ENCODE assay signal across 17 cellular contexts in genomic region chr7:69759373-69759772, GRCh38.
A peak's percentile ranks its signal among the peaks of the same experiment; 100 is the strongest.
DNase-seq lines count a peak whose midpoint lies in the region; ATAC-seq and TF ChIP-seq lines count a peak whose summit lies in the region.
"Had no signal": no experiment of that assay in that cellular context is flagged by ENCODE, and none has a peak within 500 bp of the region (broad histone marks: within the 10 kb centered on the region; RNA-seq: fewer than 3 reads in every experiment).

No MANE protein-coding gene starts in this region.

- H3K9ac ChIP-seq in OCI-LY1 (ENCODE audit: low read length) = no peak overlapping the region
- H3K9ac ChIP-seq: BLaER1 treated with 17β-estradiol and CSF1 and Interleukin-3, amounts not matched to agents 10 nM and 100 nM had no signal

- H3K4me3 ChIP-seq in OCI-LY1 (ENCODE audit: low read depth, low read length, poor library complexity, severe bottlenecking) = no peak overlapping the region
- no peak overlapping the region for H3K4me3 ChIP-seq in gastroesophageal sphincter
- H3K4me3 ChIP-seq in testis = no peak overlapping the region
- H3K4me3 ChIP-seq: A549; BLaER1 treated with 17β-estradiol and CSF1 and Interleukin-3, amounts not matched to agents 10 nM and 100 nM; GM12878 had no signal

- TF ChIP-seq CTCF in OCI-LY1 (IDR thresholded peaks at IDR 0.05; ENCODE audit: low read length) (no peak), gastroesophageal sphincter (IDR thresholded peaks at IDR 0.05) (no peak), testis (IDR thresholded peaks at IDR 0.05) (no peak)

- intact Hi-C loops in sciatic nerve (cut with DNase I) = no loop called here
- intact Hi-C loops in testis (cut with DNase I; ENCODE audit: low total_unique reads) = no loop called here

- TF ChIP-seq POLR2A in gastroesophageal sphincter (IDR thresholded peaks at IDR 0.05) (no peak), testis (IDR thresholded peaks at IDR 0.05) (no peak)

- H3K27ac ChIP-seq in OCI-LY1 (ENCODE audit: low read depth, low read length, poor library complexity, severe bottlenecking) = peak overlapping the region; percentile 41
- H3K27ac ChIP-seq in gastroesophageal sphincter = no peak overlapping the region
- no peak overlapping the region for H3K27ac ChIP-seq in testis
- H3K27ac ChIP-seq: 22Rv1, A549, C4-2B had no signal

- ATAC-seq in gastroesophageal sphincter (peak; percentile 48), sciatic nerve (peak; percentile 61), GM18909 (IDR thresholded peaks at IDR 0.05; ENCODE audit: poor library complexity, unreplicated experiment) (no peak)
- ATAC-seq: A549; CD8-positive, alpha-beta T cell; GM12878 had no signal

- no peaks in the 10 kb centered on the region for H3F3A ChIP-seq in OCI-LY1 (ENCODE audit: insufficient read depth, low read length)

- no peaks in the 10 kb centered on the region for H3K36me3 ChIP-seq in OCI-LY1 (ENCODE audit: insufficient read depth, low read length)
- H3K36me3 ChIP-seq in gastroesophageal sphincter = no peaks in the 10 kb centered on the region
- H3K36me3 ChIP-seq in testis (ENCODE audit: low read depth, missing control alignments) = no peaks in the 10 kb centered on the region
- H3K36me3 ChIP-seq: BLaER1 treated with 17β-estradiol and CSF1 and Interleukin-3, amounts not matched to agents 10 nM and 100 nM had no signal

- H3K9me3 ChIP-seq in OCI-LY1 (ENCODE audit: low read length) = no peaks in the 10 kb centered on the region
- no peaks in the 10 kb centered on the region for H3K9me3 ChIP-seq in gastroesophageal sphincter
- H3K9me3 ChIP-seq in testis = no peaks in the 10 kb centered on the region
- H3K9me3 ChIP-seq: A549; BLaER1 treated with 17β-estradiol and CSF1 and Interleukin-3, amounts not matched to agents 10 nM and 100 nM; Caco-2 had no signal

- H3K27me3 ChIP-seq in OCI-LY1 (ENCODE audit: insufficient read depth, low read length) = no peaks in the 10 kb centered on the region
- H3K27me3 ChIP-seq in gastroesophageal sphincter = no peaks in the 10 kb centered on the region
- no peaks in the 10 kb centered on the region for H3K27me3 ChIP-seq in testis
- H3K27me3 ChIP-seq: BLaER1 treated with 17β-estradiol and CSF1 and Interleukin-3, amounts not matched to agents 10 nM and 100 nM had no signal

- H4K20me1 ChIP-seq in OCI-LY1 (ENCODE audit: insufficient read depth, low read length) = no peaks in the 10 kb centered on the region

- H3K79me2 ChIP-seq in OCI-LY1 (ENCODE audit: insufficient read depth, low read length) = peaks cover 96% of the 10 kb centered on the region

- H2AFZ ChIP-seq in OCI-LY1 (ENCODE audit: low read length) = no peak overlapping the region

- no peaks in the 10 kb centered on the region for H3K9me2 ChIP-seq in OCI-LY1 (ENCODE audit: low read depth, low read length)

- DNase-seq in sciatic nerve (ENCODE audit: low spot score) (no peak), testis (no peak)
- DNase-seq: AML-193; Caco-2; Calu3; CD4-positive, alpha-beta T cell; CD8-positive, alpha-beta T cell; DMS79 treated with DMSO at 0.1 percent for 48 hours; GF-D8 had no signal

- H3K4me1 ChIP-seq in OCI-LY1 (ENCODE audit: insufficient read depth, low read length, severe bottlenecking) (peaks cover 71% of the 10 kb centered on the region), gastroesophageal sphincter (peaks cover 3 to 34% (median 12%) of the 10 kb centered on the region in 3 donors), testis (peaks cover 6% of the 10 kb centered on the region)
- H3K4me1 ChIP-seq: Caco-2 had no signal

- H3K4me2 ChIP-seq in OCI-LY1 (ENCODE audit: low read length) = no peak overlapping the region
- H3K4me2 ChIP-seq: A549 had no signal

- no peak for TF ChIP-seq EP300 in gastroesophageal sphincter (IDR thresholded peaks at IDR 0.05)

- 86 to 89% methylated on average over 3 of the region's 4 CpGs for WGBS in gastroesophageal sphincter (ENCODE audit: low coverage in 1 of 2), 2 donors
- 87 to 91% methylated on average over 3 to 4 of the region's 4 CpGs for WGBS in testis, 2 donors
